Comparison of ENCODE assay signal across 8 cellular contexts in genomic region chr4:1010522-1011021, GRCh38. TPM values are rescaled to one million over a fixed set of nuclear protein-coding genes. Genes with fewer than 3 reads are reported as not detected.
DNase-seq lines count a peak whose midpoint lies in the region; ATAC-seq and TF ChIP-seq lines count a peak whose summit lies in the region.

No MANE protein-coding gene starts in this region.

- H3K4me1 Mint-ChIP-seq in Caco-2 (ENCODE audit: low read depth, unreplicated experiment) = peaks cover 6% of the 10 kb centered on the region

- H3K9me3 ChIP-seq in Caco-2 = peaks cover 7% of the 10 kb centered on the region; the same call in 1 of the 2 replicates

- CTCF ChIA-PET in Caco-2 (lab: Charles Lee) = interaction anchor here (1.2 kb wide), 1 partner anchor 78 kb away, joined by 4 read pairs; the partner anchor contains the start of genes GAK and TMEM175

- no TSS peak for BruUV-seq in Caco-2 (replicated peaks; lab: Mats Ljungman, UMichigan)

- peak overlapping the region; percentile 78 for H3K27ac Mint-ChIP-seq in Caco-2 (ENCODE audit: unreplicated experiment)

- H3K27me3 Mint-ChIP-seq in Caco-2 (ENCODE audit: insufficient read depth, unreplicated experiment) = peaks cover 3% of the 10 kb centered on the region

- intact Hi-C loops in Caco-2 (cut with micrococcal nuclease; ENCODE audit: unreplicated experiment) = no loop called here

- H3K36me3 Mint-ChIP-seq in Caco-2 (ENCODE audit: insufficient read depth, unreplicated experiment) = peaks cover 14% of the 10 kb centered on the region

- peak overlapping the region; percentile 73 for H3K4me3 ChIP-seq in Caco-2 (ENCODE audit: low read depth, low read length)
- H3K4me3 ChIP-seq in astrocyte of the spinal cord (ENCODE audit: low read depth, low read length) = peak overlapping the region; percentile 28

- in situ Hi-C loops in astrocyte of the spinal cord (cut with HindIII; ENCODE audit: low sequenced_read_pairs) = no loop called here

- H3K9me3 Mint-ChIP-seq in Caco-2 (ENCODE audit: unreplicated experiment) = peaks cover 10% of the 10 kb centered on the region

- no peaks in the 10 kb centered on the region for H3K36me3 ChIP-seq in Caco-2 (ENCODE audit: control insufficient read depth, insufficient read depth, low read length)

- H3K4me3 Mint-ChIP-seq in Caco-2 (ENCODE audit: unreplicated experiment) = peak overlapping the region; percentile 79

- ATAC-seq in HG02981 (IDR thresholded peaks at IDR 0.05; ENCODE audit: unreplicated experiment) (no peak), HG03108 (IDR thresholded peaks at IDR 0.05; ENCODE audit: unreplicated experiment) (no peak)

- DNase-seq in Caco-2 (peak; percentile 56 to 62), HT-29 (ENCODE audit: low spot score) (peak; percentile 82), T-helper 9 cell (peak; percentile 55), astrocyte of the spinal cord (ENCODE audit: low read depth, low spot score) (peak; percentile 64), kidney glomerular epithelial cell (lab: John Stamatoyannopoulos, UW) (peak; percentile 56)
- peak; percentile 39 for DNase-seq in stimulated activated CD4-positive, alpha-beta T cell treated with anti-CD3 and anti-CD28 coated beads, Interleukin-2, amount 100 ng/mL, for 4 hours (ENCODE audit: low read depth)

- peaks cover 13% of the 10 kb centered on the region for H3K4me1 ChIP-seq in Caco-2

- POLR2A ChIA-PET in Caco-2 (lab: Charles Lee) = no interaction called here

- no peaks in the 10 kb centered on the region for H3K27me3 ChIP-seq in Caco-2 (replicated peaks; ENCODE audit: control insufficient read depth, insufficient read depth, low read length)

- TF ChIP-seq CTCF in Caco-2 (IDR thresholded peaks at IDR 0.05; ENCODE audit: insufficient read depth in 1 of 2, low read depth in 1 of 2, low read length in 1 of 2, severe bottlenecking in 1 of 2, unreplicated experiment in 1 of 2) = no peak
- no peak for TF ChIP-seq CTCF in astrocyte of the spinal cord (IDR thresholded peaks at IDR 0.05; ENCODE audit: low read depth, low read length)

RNA-seq across cellular contexts. Expression of gene FGFRL1, which starts 0.9 kb away (rescaled TPM):
- total RNA-seq in Caco-2 (2022) = 25.4 and 26.0 TPM in 2 replicates
- 74.9 and 76.9 TPM in 2 replicates for total RNA-seq in HT-29 (2014; rRNA removed; shearing (Covaris generic))

RNA-seq across cellular contexts. Expression of gene SLC26A1, which starts 17.4 kb away (rescaled TPM):
- total RNA-seq in Caco-2 (2022) = 8.7 and 9.6 TPM in 2 replicates
- total RNA-seq in HT-29 (2014; rRNA removed; shearing (Covaris generic)) = 5.8 and 6.2 TPM in 2 replicates

RNA-seq across cellular contexts. Expression of gene IDUA, which starts 23.7 kb away (rescaled TPM):
- 26.4 and 26.9 TPM in 2 replicates for total RNA-seq in Caco-2 (2022)
- 39.7 and 53.5 TPM in 2 replicates for total RNA-seq in HT-29 (2014; rRNA removed; shearing (Covaris generic))

RNA-seq across cellular contexts. Expression of gene DGKQ, which starts 37.2 kb away (rescaled TPM):
- total RNA-seq in Caco-2 (2022) = 13.9 and 14.1 TPM in 2 replicates
- total RNA-seq in HT-29 (2014; rRNA removed; shearing (Covaris generic)) = 46.7 and 50.5 TPM in 2 replicates
